ENCODE assay signal across 9 cellular contexts in the genomic region with DNA sequence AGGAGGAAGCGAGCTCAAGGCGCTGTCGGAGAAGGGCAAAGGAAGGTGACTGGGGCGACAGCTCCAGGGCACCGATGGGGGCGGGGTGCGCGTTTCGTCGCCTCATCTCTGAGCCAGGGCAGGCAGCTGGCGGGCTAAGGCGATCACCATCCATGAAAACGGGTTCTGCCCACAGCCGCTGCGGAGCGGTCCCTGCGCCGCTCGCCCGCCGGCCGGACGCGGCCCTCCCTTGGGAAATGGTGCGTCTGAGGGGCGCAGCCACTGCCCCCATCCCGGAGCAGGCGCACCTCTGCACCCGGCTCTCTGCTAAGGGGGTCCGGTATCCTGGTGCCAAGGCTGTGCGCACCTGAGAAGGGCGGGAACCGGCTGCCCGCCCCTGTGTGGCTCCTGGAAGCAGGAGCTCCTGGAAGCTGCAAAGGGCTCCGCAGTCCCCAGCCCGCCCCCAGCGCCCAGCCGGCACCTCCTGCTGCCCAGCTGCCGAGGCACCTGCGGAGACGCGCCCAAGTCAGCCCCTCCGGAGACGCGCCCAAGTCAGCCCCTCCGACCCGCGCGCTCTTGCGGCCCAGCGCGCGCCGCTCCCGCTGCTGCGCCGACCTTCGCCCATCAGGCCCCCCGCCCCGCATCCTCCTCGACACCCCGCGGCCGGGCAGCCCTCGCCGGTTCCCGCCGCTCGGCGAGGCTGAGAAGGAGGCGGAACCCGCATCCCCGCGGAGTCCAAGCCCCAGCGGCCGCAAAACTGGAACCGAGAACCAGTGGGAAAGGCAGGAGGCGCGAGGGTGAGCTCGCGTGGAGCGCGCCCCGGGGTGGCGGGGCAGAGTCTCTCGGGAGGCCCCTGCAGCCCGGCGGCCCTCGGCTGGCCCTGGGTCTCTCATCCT. TPM values are rescaled to one million over a fixed set of nuclear protein-coding genes. Genes with fewer than 3 reads are reported as not detected.
DNase-seq lines count a peak whose midpoint lies in the region; ATAC-seq and TF ChIP-seq lines count a peak whose summit lies in the region.
"Had no signal": no experiment of that assay in that cellular context is flagged by ENCODE, and none has a peak within 500 bp of the region (broad histone marks: within the 10 kb centered on the region; RNA-seq: fewer than 3 reads in every experiment).

No MANE protein-coding gene starts in this region.

- TF ChIP-seq RAD21 in liver (IDR thresholded peaks at IDR 0.05) = no peak

- H3K4me3 ChIP-seq in left ventricle myocardium inferior (peak overlapping the region; percentile 54), liver (ENCODE audit: low read depth in 1 of 3, low read length in 3 of 3) (peak overlapping the region in 2 of 3 donors; percentile 56 to 58), upper lobe of right lung (peak overlapping the region; percentile 33)

- TF ChIP-seq CTCF in left ventricle myocardium inferior (IDR thresholded peaks at IDR 0.05; ENCODE audit: borderline replicate concordance) = no peak
- TF ChIP-seq CTCF in liver (IDR thresholded peaks at IDR 0.05; ENCODE audit: low read depth, low read length, missing input control) = no peak
- TF ChIP-seq CTCF in upper lobe of right lung (IDR thresholded peaks at IDR 0.05) = no peak

- H3K27ac ChIP-seq in left ventricle myocardium inferior (replicated peaks) (no peak overlapping the region), liver (ENCODE audit: low read depth in 1 of 2, low read length in 2 of 2) (no peak overlapping the region), upper lobe of right lung (no peak overlapping the region)
- H3K27ac ChIP-seq: KMS-11 had no signal

- ATAC-seq in Right ventricle myocardium inferior (no peak), upper lobe of right lung (peak; percentile 11), GM21381 (IDR thresholded peaks at IDR 0.05; ENCODE audit: unreplicated experiment) (no peak)

- 2% methylated on average over 89 of the region's 89 CpGs for WGBS in liver

- intact Hi-C loops in left ventricle myocardium inferior (cut with micrococcal nuclease) = no loop called here
- intact Hi-C loops in Right ventricle myocardium inferior (cut with DNase I) = no loop called here
- intact Hi-C loops in upper lobe of right lung (cut with DNase I) = no loop called here

- peaks cover 98% of the 10 kb centered on the region for H3K27me3 ChIP-seq in left ventricle myocardium inferior (ENCODE audit: low read depth)
- peaks cover 0 to 16% (median 12%) of the 10 kb centered on the region in 4 donors for H3K27me3 ChIP-seq in liver (ENCODE audit: control insufficient read depth in 4 of 4, insufficient read depth in 4 of 4, low read length in 3 of 4)
- H3K27me3 ChIP-seq in upper lobe of right lung = peaks cover 56% of the 10 kb centered on the region

- H3K36me3 ChIP-seq in left ventricle myocardium inferior (no peaks in the 10 kb centered on the region), liver (ENCODE audit: control insufficient read depth in 4 of 4, insufficient read depth in 3 of 4, low read depth in 1 of 4, low read length in 3 of 4) (no peaks in the 10 kb centered on the region), upper lobe of right lung (no peaks in the 10 kb centered on the region)

- DNase-seq in left ventricle myocardium inferior = no peak
- no peak for DNase-seq in Right ventricle myocardium inferior (ENCODE audit: missing footprints)
- peak; percentile 35 for DNase-seq in astrocyte of the hippocampus (ENCODE audit: low read depth, low spot score)
- no peak for DNase-seq in upper lobe of right lung
- DNase-seq in AML-193 (lab: John Stamatoyannopoulos, UW) = no peak
- DNase-seq in NCI-H524 treated with DMSO at 0.1 percent for 48 hours (lab: John Stamatoyannopoulos, UW) = no peak

- H3K4me1 ChIP-seq in left ventricle myocardium inferior = peaks cover 18% of the 10 kb centered on the region
- peaks cover 8 to 20% (median 17%) of the 10 kb centered on the region in 4 donors for H3K4me1 ChIP-seq in liver (ENCODE audit: control insufficient read depth in 4 of 4, insufficient read depth in 4 of 4, low read length in 3 of 4)
- H3K4me1 ChIP-seq in upper lobe of right lung = no peaks in the 10 kb centered on the region

- H3K9ac ChIP-seq in liver (ENCODE audit: low read depth in 1 of 2, low read length in 2 of 2) = no peak overlapping the region
- H3K9ac ChIP-seq: KMS-11 had no signal

- H3K9me3 ChIP-seq in left ventricle myocardium inferior (replicated peaks) = no peaks in the 10 kb centered on the region
- H3K9me3 ChIP-seq in liver (ENCODE audit: control insufficient read depth in 4 of 4, low read length in 3 of 4) = no peaks in the 10 kb centered on the region
- no peaks in the 10 kb centered on the region for H3K9me3 ChIP-seq in upper lobe of right lung

TF ChIP-seq in liver, 16 proteins besides CTCF, POLR2A, EP300 and RAD21:
- TF ChIP-seq TAF1 (conservative IDR thresholded peaks at IDR 0.05) (no peak), RXRA (IDR thresholded peaks at IDR 0.05) (no peak), JUND (IDR thresholded peaks at IDR 0.05) (no peak), HNF4G (IDR thresholded peaks at IDR 0.05) (no peak), HNF4A (conservative IDR thresholded peaks at IDR 0.05) (no peak), FOXA1 (IDR thresholded peaks at IDR 0.05) (no peak), EGR1 (IDR thresholded peaks at IDR 0.05; ENCODE audit: low read depth in 2 of 2) (no peak), MAX (IDR thresholded peaks at IDR 0.05) (no peak)

RNA-seq across cellular contexts. Expression of gene ANKRD34B, which starts 0.8 kb away (rescaled TPM):
- total RNA-seq in left ventricle myocardium inferior = not detected
- total RNA-seq in Right ventricle myocardium inferior = not detected
- total RNA-seq in liver = under 1 TPM in 1 of 2 donors, not detected in 1; 0.05 TPM
- under 1 TPM in 1 of 2 donors, not detected in 1; 0.04 TPM for polyA plus RNA-seq in liver
- total RNA-seq in upper lobe of right lung = 0.35 TPM
